In genomic region chr11:15371533-15371932, GRCh38 we compare ENCODE assay signal across 30 cellular contexts.
"Had no signal": no experiment of that assay in that cellular context is flagged by ENCODE, and none has a peak within 500 bp of the region (broad histone marks: within the 10 kb centered on the region; RNA-seq: fewer than 3 reads in every experiment).

No MANE protein-coding gene starts in this region.

- ATAC-seq: activated CD4-positive, alpha-beta T cell treated with anti-CD3 and anti-CD28 coated beads for 36 hours; activated CD8-positive, alpha-beta T cell treated with anti-CD3 and anti-CD28 coated beads for 36 hours; activated naive CD8-positive, alpha-beta T cell treated with anti-CD3 and anti-CD28 coated beads, Interleukin-2, amount 50 U/mL, for 24 hours; activated T-cell treated with anti-CD3 and anti-CD28 coated beads, Interleukin-2, amount 50 U/mL, for 4 hours; activated T-helper 17 cell treated with anti-CD3 and anti-CD28 coated beads, Interleukin-2, amount 50 U/mL, for 72 hours; body of pancreas; gastroesophageal sphincter; heart right ventricle; T-helper 17 cell had no signal

- H3K4me3 Mint-ChIP-seq: activated CD4-positive, alpha-beta T cell treated with anti-CD3 and anti-CD28 coated beads for 36 hours; activated CD8-positive, alpha-beta T cell treated with anti-CD3 and anti-CD28 coated beads for 36 hours; activated naive CD4-positive, alpha-beta T cell treated with anti-CD3 and anti-CD28 coated beads for 36 hours; activated naive CD4-positive, alpha-beta T cell treated with anti-CD3 and anti-CD28 coated beads, Interleukin-2, amount 50 U/mL, for 24 hours; activated naive CD8-positive, alpha-beta T cell treated with anti-CD3 and anti-CD28 coated beads for 36 hours; activated naive CD8-positive, alpha-beta T cell treated with anti-CD3 and anti-CD28 coated beads, Interleukin-2, amount 50 U/mL, for 24 hours; activated T-cell treated with anti-CD3 and anti-CD28 coated beads, Interleukin-2, amount 50 U/mL, for 4 hours; activated T-helper 17 cell treated with anti-CD3 and anti-CD28 coated beads, Interleukin-2, amount 50 U/mL, for 72 hours; T-helper 17 cell had no signal

- H3K4me1 Mint-ChIP-seq: activated CD4-positive, alpha-beta T cell treated with anti-CD3 and anti-CD28 coated beads for 36 hours; activated naive CD4-positive, alpha-beta T cell treated with anti-CD3 and anti-CD28 coated beads, Interleukin-2, amount 50 U/mL, for 24 hours; activated naive CD8-positive, alpha-beta T cell treated with anti-CD3 and anti-CD28 coated beads for 36 hours; activated naive CD8-positive, alpha-beta T cell treated with anti-CD3 and anti-CD28 coated beads, Interleukin-2, amount 50 U/mL, for 24 hours; activated T-helper 17 cell treated with anti-CD3 and anti-CD28 coated beads, Interleukin-2, amount 50 U/mL, for 72 hours; T-helper 17 cell had no signal

- H3K27ac Mint-ChIP-seq: activated CD4-positive, alpha-beta T cell treated with anti-CD3 and anti-CD28 coated beads for 36 hours; activated CD8-positive, alpha-beta T cell treated with anti-CD3 and anti-CD28 coated beads for 36 hours; activated naive CD4-positive, alpha-beta T cell treated with anti-CD3 and anti-CD28 coated beads for 36 hours; activated naive CD4-positive, alpha-beta T cell treated with anti-CD3 and anti-CD28 coated beads, Interleukin-2, amount 50 U/mL, for 24 hours; activated naive CD8-positive, alpha-beta T cell treated with anti-CD3 and anti-CD28 coated beads for 36 hours; activated naive CD8-positive, alpha-beta T cell treated with anti-CD3 and anti-CD28 coated beads, Interleukin-2, amount 50 U/mL, for 24 hours; activated T-helper 17 cell treated with anti-CD3 and anti-CD28 coated beads, Interleukin-2, amount 50 U/mL, for 72 hours; T-helper 17 cell had no signal

- H3K27ac ChIP-seq: adrenal gland, body of pancreas, cardiac muscle cell, colonic mucosa, epithelial cell of prostate, esophagus squamous epithelium, gastroesophageal sphincter, heart right ventricle had no signal

- H3K9me3 ChIP-seq: adrenal gland, body of pancreas, colonic mucosa, esophagus squamous epithelium, gastroesophageal sphincter, heart right ventricle had no signal

- H3K9me3 Mint-ChIP-seq: activated CD8-positive, alpha-beta T cell treated with anti-CD3 and anti-CD28 coated beads for 36 hours; activated naive CD4-positive, alpha-beta T cell treated with anti-CD3 and anti-CD28 coated beads for 36 hours; activated naive CD4-positive, alpha-beta T cell treated with anti-CD3 and anti-CD28 coated beads, Interleukin-2, amount 50 U/mL, for 24 hours; activated naive CD8-positive, alpha-beta T cell treated with anti-CD3 and anti-CD28 coated beads for 36 hours; activated T-cell treated with anti-CD3 and anti-CD28 coated beads, Interleukin-2, amount 50 U/mL, for 4 hours; activated T-helper 17 cell treated with anti-CD3 and anti-CD28 coated beads, Interleukin-2, amount 50 U/mL, for 72 hours had no signal

- DNase-seq: activated CD4-positive, alpha-beta T cell treated with anti-CD3 and anti-CD28 coated beads for 36 hours; activated CD4-positive, alpha-beta T cell treated with anti-CD3 and anti-CD28 coated beads, Interleukin-2, amount 50 U/mL, for 1 hour; activated CD4-positive, alpha-beta T cell treated with anti-CD3 and anti-CD28 coated beads, Interleukin-2, amount 50 U/mL, for 48 hours; activated CD4-positive, CD25-positive, alpha-beta regulatory T cell; activated CD4-positive, CD25-positive, alpha-beta regulatory T cell treated with anti-CD3 and anti-CD28 coated beads, Interleukin-2, amount 50 U/mL, for 72 hours; activated CD8-positive, alpha-beta memory T cell treated with anti-CD3 and anti-CD28 coated beads for 24 hours; activated CD8-positive, alpha-beta T cell treated with anti-CD3 and anti-CD28 coated beads for 36 hours; activated effector memory CD4-positive, alpha-beta T cell treated with Interleukin-2 at 50 U/mL for 16 hours; activated naive CD4-positive, alpha-beta T cell treated with anti-CD3 and anti-CD28 coated beads for 36 hours; activated naive CD8-positive, alpha-beta T cell treated with anti-CD3 and anti-CD28 coated beads for 36 hours; activated naive CD8-positive, alpha-beta T cell treated with anti-CD3 and anti-CD28 coated beads, Interleukin-2, amount 50 U/mL, for 24 hours; activated T-cell treated with anti-CD3 and anti-CD28 coated beads, Interleukin-2, amount 50 U/mL, for 4 hours; adrenal gland; amygdala; aorta; body of pancreas; central memory CD4-positive, alpha-beta T cell; cerebellar nuclear complex; colonic mucosa; effector CD8-positive, alpha-beta T cell; esophagus squamous epithelium; foreskin melanocyte; heart right ventricle; T-helper 1 cell; T-helper 17 cell had no signal

- H3K36me3 Mint-ChIP-seq: activated naive CD4-positive, alpha-beta T cell treated with anti-CD3 and anti-CD28 coated beads, Interleukin-2, amount 50 U/mL, for 24 hours; activated naive CD8-positive, alpha-beta T cell treated with anti-CD3 and anti-CD28 coated beads for 36 hours had no signal

- H3K27me3 ChIP-seq: adrenal gland, body of pancreas, cardiac muscle cell, colonic mucosa had no signal
